ENCODE assay signal across 25 cellular contexts in the genomic region with DNA sequence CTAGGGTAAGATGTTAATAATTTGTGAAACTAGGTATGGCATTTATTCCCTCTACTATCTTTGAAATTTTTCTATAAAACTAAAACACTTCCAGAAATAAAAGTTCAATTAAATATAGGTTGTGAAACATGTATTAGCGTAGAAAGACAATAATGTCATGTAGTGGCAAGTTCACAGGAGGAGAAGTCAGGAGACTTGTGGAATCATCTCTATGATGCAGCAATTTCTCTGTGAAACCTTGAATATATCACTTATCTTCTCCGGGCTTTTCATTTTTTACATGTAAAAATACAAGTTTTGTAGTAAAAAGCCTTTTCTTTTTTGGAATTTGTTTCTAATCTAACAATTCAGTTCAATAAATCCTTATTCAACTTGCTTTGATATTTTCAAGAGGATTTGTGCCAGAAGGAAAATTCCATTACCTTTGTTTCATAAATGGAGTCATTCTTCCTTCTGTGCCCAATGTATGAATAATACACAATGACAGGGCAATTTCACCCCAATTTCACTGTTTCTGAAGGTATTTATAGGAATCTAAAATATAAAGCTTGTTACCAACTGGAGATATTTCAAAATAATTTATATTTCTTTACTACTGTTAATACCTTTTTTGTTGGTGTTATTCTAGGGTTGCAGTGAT.
DNase-seq lines count a peak whose midpoint lies in the region; ATAC-seq, FAIRE-seq and TF ChIP-seq lines count a peak whose summit lies in the region.
"Had no signal": no experiment of that assay in that cellular context is flagged by ENCODE, and none has a peak within 500 bp of the region (broad histone marks: within the 10 kb centered on the region; RNA-seq: fewer than 3 reads in every experiment).

No MANE protein-coding gene starts in this region.

- H3K4me3 Mint-ChIP-seq in stimulated activated effector memory CD8-positive, alpha-beta T cell treated with anti-CD3 and anti-CD28 coated beads, Interleukin-12 subunit alpha, Interleukin-12 subunit beta, amount 100 ng/mL, for 72 hours = no peak overlapping the region
- H3K4me3 Mint-ChIP-seq: CD14-positive monocyte; CD4-positive, alpha-beta T cell; CD8-positive, alpha-beta memory T cell; GM23338; H9 had no signal

- H3K9me3 ChIP-seq in GM23248 (ENCODE audit: low read depth) (no peaks in the 10 kb centered on the region), body of pancreas (no peaks in the 10 kb centered on the region)
- H3K9me3 ChIP-seq: A549, BE2C had no signal

- H3K4me1 ChIP-seq in GM23248 (ENCODE audit: insufficient read depth) (0 out of 2 replicates have a peak, but pooled peaks cover 8% of the 10 kb centered on the region), body of pancreas (no peaks in the 10 kb centered on the region)
- H3K4me1 ChIP-seq: A549; BE2C; BLaER1 treated with 17β-estradiol and CSF1 and Interleukin-3, amounts not matched to agents 10 nM and 100 nM had no signal

- no peak overlapping the region; the same call in 1 of the 2 replicates for H3K27ac ChIP-seq in GM23248
- H3K27ac ChIP-seq in body of pancreas = no peak overlapping the region
- H3K27ac ChIP-seq: A549; BLaER1 treated with 17β-estradiol and CSF1 and Interleukin-3, amounts not matched to agents 10 nM and 100 nM had no signal

- H3K9me3 Mint-ChIP-seq in stimulated activated effector memory CD8-positive, alpha-beta T cell treated with anti-CD3 and anti-CD28 coated beads, Interleukin-12 subunit alpha, Interleukin-12 subunit beta, amount 100 ng/mL, for 72 hours = peaks cover 4% of the 10 kb centered on the region

- H2AFZ ChIP-seq in GM23248 = no peak overlapping the region
- H2AFZ ChIP-seq: GM23338 had no signal

- DNase-seq in GM23248 (peak; percentile 15), bronchial epithelial cell (ENCODE audit: low read depth) (peak; percentile 58), fibroblast of the aortic adventitia (ENCODE audit: low read depth) (peak; percentile 35), body of pancreas (no peak)
- DNase-seq in stimulated activated effector memory CD8-positive, alpha-beta T cell treated with anti-CD3 and anti-CD28 coated beads, Interleukin-12 subunit alpha, Interleukin-12 subunit beta, amount 100 ng/mL, for 72 hours (ENCODE audit: low spot score in 2 of 2) = no peak
- DNase-seq: 8988T; ACHN; AML-193; BE2C; CD4-positive, alpha-beta T cell; CD8-positive, alpha-beta memory T cell; DMS 273 treated with DMSO at 0.1 percent for 48 hours; DMS79; EL; GDM1; H9 had no signal

- H3K9me2 ChIP-seq in GM23248 (ENCODE audit: insufficient read depth) = no peaks in the 10 kb centered on the region

- TF ChIP-seq CTCF in bronchial epithelial cell (IDR thresholded peaks at IDR 0.05; ENCODE audit: insufficient read depth, low read length, severe bottlenecking) (no peak), fibroblast of the aortic adventitia (IDR thresholded peaks at IDR 0.05; ENCODE audit: insufficient read depth, low read length) (no peak), body of pancreas (IDR thresholded peaks at IDR 0.05) (no peak)

- no peaks in the 10 kb centered on the region for H3K27me3 ChIP-seq in GM23248 (replicated peaks; ENCODE audit: insufficient read depth)
- H3K27me3 ChIP-seq in bronchial epithelial cell (ENCODE audit: control insufficient read depth, insufficient read depth, low read length) = no peaks in the 10 kb centered on the region
- H3K27me3 ChIP-seq in body of pancreas = no peaks in the 10 kb centered on the region
- H3K27me3 ChIP-seq: BE2C; BLaER1 treated with 17β-estradiol and CSF1 and Interleukin-3, amounts not matched to agents 10 nM and 100 nM had no signal

- no peaks in the 10 kb centered on the region for H4K20me1 ChIP-seq in GM23248 (ENCODE audit: insufficient read depth)
- H4K20me1 ChIP-seq: BLaER1 treated with 17β-estradiol and CSF1 and Interleukin-3, amounts not matched to agents 10 nM and 100 nM had no signal

- no peak overlapping the region for H3K27ac Mint-ChIP-seq in stimulated activated effector memory CD8-positive, alpha-beta T cell treated with anti-CD3 and anti-CD28 coated beads, Interleukin-12 subunit alpha, Interleukin-12 subunit beta, amount 100 ng/mL, for 72 hours
- H3K27ac Mint-ChIP-seq: CD14-positive monocyte; CD4-positive, alpha-beta T cell; CD8-positive, alpha-beta memory T cell; GM23338; H9 had no signal

- no peak overlapping the region for H3K4me2 ChIP-seq in GM23248 (ENCODE audit: unreplicated experiment)
- H3K4me2 ChIP-seq: A549; BLaER1 treated with 17β-estradiol and CSF1 and Interleukin-3, amounts not matched to agents 10 nM and 100 nM; GM23338 had no signal

- no peak for FAIRE-seq in bronchial epithelial cell (lab: Jason Lieb, UNC)
- FAIRE-seq: A549, D721Med, GM12878, GM19239 had no signal

- intact Hi-C loops in body of pancreas (cut with DNase I) = no loop called here

- no peak for TF ChIP-seq POLR2A in body of pancreas (IDR thresholded peaks at IDR 0.05)

- in situ Hi-C loops in GM23248 (cut with MboI) = no loop called here

- no peak for ATAC-seq in body of pancreas
- no peak for ATAC-seq in stimulated activated effector memory CD8-positive, alpha-beta T cell treated with anti-CD3 and anti-CD28 coated beads, Interleukin-12 subunit alpha, Interleukin-12 subunit beta, amount 100 ng/mL, for 72 hours
- ATAC-seq in HG03097 (IDR thresholded peaks at IDR 0.05; ENCODE audit: low FRiP score, unreplicated experiment) = no peak
- ATAC-seq: A549, GM23338, HCT116 had no signal

- H3K9ac ChIP-seq in GM23248 = no peak overlapping the region
- H3K9ac ChIP-seq: BLaER1 treated with 17β-estradiol and CSF1 and Interleukin-3, amounts not matched to agents 10 nM and 100 nM had no signal

- H3F3A ChIP-seq in GM23248 (ENCODE audit: insufficient read depth) = no peaks in the 10 kb centered on the region

- no peaks in the 10 kb centered on the region for H3K36me3 ChIP-seq in GM23248 (ENCODE audit: low read depth)
- no peaks in the 10 kb centered on the region for H3K36me3 ChIP-seq in bronchial epithelial cell (ENCODE audit: control insufficient read depth, insufficient read depth, low read length)
- no peaks in the 10 kb centered on the region for H3K36me3 ChIP-seq in body of pancreas (replicated peaks in 1 of 2; ENCODE audit: insufficient read depth in 1 of 2, low read depth in 2 of 2)
- H3K36me3 ChIP-seq: BE2C; BLaER1 treated with 17β-estradiol and CSF1 and Interleukin-3, amounts not matched to agents 10 nM and 100 nM had no signal

- WGBS in GM23248 (ENCODE audit: low coverage in 1 of 2, low lambda C conversion rate in 2 of 2, missing lambda C conversion rate in 2 of 2), 2 experiments = 42 to 58% methylated on average over 2 of the region's 2 CpGs
- WGBS in body of pancreas, 2 donors = 57 to 70% methylated on average over 2 of the region's 2 CpGs

- H3K79me2 ChIP-seq in GM23248 (ENCODE audit: insufficient read depth) = no peaks in the 10 kb centered on the region

- no peak overlapping the region for H3K4me3 ChIP-seq in GM23248
- no peak overlapping the region for H3K4me3 ChIP-seq in bronchial epithelial cell (ENCODE audit: low read depth, low read length)
- H3K4me3 ChIP-seq in fibroblast of the aortic adventitia (ENCODE audit: low read depth, low read length) = no peak overlapping the region
- no peak overlapping the region for H3K4me3 ChIP-seq in body of pancreas
- H3K4me3 ChIP-seq: A549; BLaER1 treated with 17β-estradiol and CSF1 and Interleukin-3, amounts not matched to agents 10 nM and 100 nM; GM12878; GM23338 had no signal

- H3K4me1 Mint-ChIP-seq in stimulated activated effector memory CD8-positive, alpha-beta T cell treated with anti-CD3 and anti-CD28 coated beads, Interleukin-12 subunit alpha, Interleukin-12 subunit beta, amount 100 ng/mL, for 72 hours = no peaks in the 10 kb centered on the region
- H3K4me1 Mint-ChIP-seq: CD14-positive monocyte; CD8-positive, alpha-beta memory T cell; GM23338; H9 had no signal

- no peaks in the 10 kb centered on the region for H3K36me3 Mint-ChIP-seq in stimulated activated effector memory CD8-positive, alpha-beta T cell treated with anti-CD3 and anti-CD28 coated beads, Interleukin-12 subunit alpha, Interleukin-12 subunit beta, amount 100 ng/mL, for 72 hours
- H3K36me3 Mint-ChIP-seq: CD14-positive monocyte; CD8-positive, alpha-beta memory T cell had no signal

Comparison
In these comparisons a context has a peak if more than half of its experiments do, and no peak if none do; other contexts are left out.
1. DNase-seq: peak in GM23248 (single experiment), bronchial epithelial cell (single experiment) and fibroblast of the aortic adventitia (single experiment); none in body of pancreas (0 of 4) and stimulated activated effector memory CD8-positive, alpha-beta T cell treated with anti-CD3 and anti-CD28 coated beads, Interleukin-12 subunit alpha, Interleukin-12 subunit beta, amount 100 ng/mL, for 72 hours (0 of 2).